Comparison of ENCODE assay signal across 1 cellular context in the genomic region with DNA sequence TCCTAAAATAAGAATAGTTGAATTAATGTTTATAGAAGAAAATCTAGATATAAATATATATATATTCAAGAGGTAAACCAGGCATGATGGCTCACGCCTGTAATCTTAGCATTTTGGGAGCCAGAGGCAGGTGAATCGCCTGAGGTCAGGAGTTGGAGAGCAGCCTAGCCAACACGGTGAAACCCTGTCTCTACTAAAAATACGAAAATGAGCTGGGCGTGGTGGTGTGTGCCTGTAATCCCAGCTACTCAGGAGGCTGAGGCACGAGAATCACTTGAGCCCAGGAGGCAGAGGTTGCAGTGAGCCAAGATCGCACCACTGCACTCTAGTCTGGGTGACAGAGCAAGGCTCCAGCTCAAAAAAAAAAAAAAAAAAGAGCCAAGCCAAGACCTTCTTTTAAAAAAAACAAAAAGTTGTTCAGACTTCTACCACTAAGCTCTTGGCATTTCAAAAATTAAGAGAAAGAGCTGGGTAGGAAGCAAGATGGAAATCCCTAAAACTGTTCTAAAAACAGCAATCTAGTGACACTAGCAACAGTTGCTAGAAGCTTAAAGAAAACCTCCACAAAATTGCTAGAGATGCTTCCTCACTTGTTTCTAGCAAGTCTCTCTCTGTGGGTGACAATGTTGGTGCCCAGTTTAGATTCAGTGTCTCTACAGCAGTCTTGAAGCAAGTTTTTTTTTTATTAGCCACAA.
A peak's percentile ranks its signal among the peaks of the same experiment; 100 is the strongest.
TF ChIP-seq lines count a peak whose summit lies in the region.

No MANE protein-coding gene starts in this region.

TF ChIP-seq in GM12878, 131 proteins besides CTCF, POLR2A, EP300 and RAD21 (continued from another document):
- TF ChIP-seq, protein P1, sequence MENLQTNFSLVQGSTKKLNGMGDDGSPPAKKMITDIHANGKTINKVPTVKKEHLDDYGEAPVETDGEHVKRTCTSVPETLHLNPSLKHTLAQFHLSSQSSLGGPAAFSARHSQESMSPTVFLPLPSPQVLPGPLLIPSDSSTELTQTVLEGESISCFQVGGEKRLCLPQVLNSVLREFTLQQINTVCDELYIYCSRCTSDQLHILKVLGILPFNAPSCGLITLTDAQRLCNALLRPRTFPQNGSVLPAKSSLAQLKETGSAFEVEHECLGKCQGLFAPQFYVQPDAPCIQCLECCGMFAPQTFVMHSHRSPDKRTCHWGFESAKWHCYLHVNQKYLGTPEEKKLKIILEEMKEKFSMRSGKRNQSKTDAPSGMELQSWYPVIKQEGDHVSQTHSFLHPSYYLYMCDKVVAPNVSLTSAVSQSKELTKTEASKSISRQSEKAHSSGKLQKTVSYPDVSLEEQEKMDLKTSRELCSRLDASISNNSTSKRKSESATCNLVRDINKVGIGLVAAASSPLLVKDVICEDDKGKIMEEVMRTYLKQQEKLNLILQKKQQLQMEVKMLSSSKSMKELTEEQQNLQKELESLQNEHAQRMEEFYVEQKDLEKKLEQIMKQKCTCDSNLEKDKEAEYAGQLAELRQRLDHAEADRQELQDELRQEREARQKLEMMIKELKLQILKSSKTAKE (IDR thresholded peaks at IDR 0.05; ENCODE audit: low read depth, poor library complexity, severe bottlenecking), result peak; percentile 11
- TF ChIP-seq MLLT1 (IDR thresholded peaks at IDR 0.05) (peak; percentile 38; the same call in 1 of the 2 replicates), MXI1 (IDR thresholded peaks at IDR 0.05; ENCODE audit: low read depth, low read length) (0 out of 2 replicates have a peak, but pooled peaks have one; percentile 15), ZNF207 (IDR thresholded peaks at IDR 0.05; ENCODE audit: borderline replicate concordance) (no peak), ZNF217 (IDR thresholded peaks at IDR 0.05) (no peak), ELK1 (IDR thresholded peaks at IDR 0.05; ENCODE audit: low read depth, low read length) (no peak), TBL1XR1 (IDR thresholded peaks at IDR 0.05; ENCODE audit: low read depth, low read length) (no peak), MTA2 (IDR thresholded peaks at IDR 0.05; ENCODE audit: low read depth) (no peak), FOXM1 (IDR thresholded peaks at IDR 0.05; ENCODE audit: low read depth, low read length) (no peak), SP1 (IDR thresholded peaks at IDR 0.05; ENCODE audit: low read depth, low read length) (no peak), TCF3 (IDR thresholded peaks at IDR 0.05; ENCODE audit: borderline replicate concordance, insufficient read depth, low read depth, low read length) (no peak), NFXL1 (IDR thresholded peaks at IDR 0.05; ENCODE audit: borderline replicate concordance) (no peak), USF2 (IDR thresholded peaks at IDR 0.05; ENCODE audit: borderline replicate concordance, low read depth, low read length) (no peak), REST (IDR thresholded peaks at IDR 0.05; ENCODE audit: low read depth, low read length) (peak; percentile 48; the same call in 1 of the 2 replicates), ZNF384 (IDR thresholded peaks at IDR 0.05; ENCODE audit: borderline replicate concordance, low read depth, low read length) (peak; percentile 5; the same call in 1 of the 2 replicates)
- TF ChIP-seq, protein P2, sequence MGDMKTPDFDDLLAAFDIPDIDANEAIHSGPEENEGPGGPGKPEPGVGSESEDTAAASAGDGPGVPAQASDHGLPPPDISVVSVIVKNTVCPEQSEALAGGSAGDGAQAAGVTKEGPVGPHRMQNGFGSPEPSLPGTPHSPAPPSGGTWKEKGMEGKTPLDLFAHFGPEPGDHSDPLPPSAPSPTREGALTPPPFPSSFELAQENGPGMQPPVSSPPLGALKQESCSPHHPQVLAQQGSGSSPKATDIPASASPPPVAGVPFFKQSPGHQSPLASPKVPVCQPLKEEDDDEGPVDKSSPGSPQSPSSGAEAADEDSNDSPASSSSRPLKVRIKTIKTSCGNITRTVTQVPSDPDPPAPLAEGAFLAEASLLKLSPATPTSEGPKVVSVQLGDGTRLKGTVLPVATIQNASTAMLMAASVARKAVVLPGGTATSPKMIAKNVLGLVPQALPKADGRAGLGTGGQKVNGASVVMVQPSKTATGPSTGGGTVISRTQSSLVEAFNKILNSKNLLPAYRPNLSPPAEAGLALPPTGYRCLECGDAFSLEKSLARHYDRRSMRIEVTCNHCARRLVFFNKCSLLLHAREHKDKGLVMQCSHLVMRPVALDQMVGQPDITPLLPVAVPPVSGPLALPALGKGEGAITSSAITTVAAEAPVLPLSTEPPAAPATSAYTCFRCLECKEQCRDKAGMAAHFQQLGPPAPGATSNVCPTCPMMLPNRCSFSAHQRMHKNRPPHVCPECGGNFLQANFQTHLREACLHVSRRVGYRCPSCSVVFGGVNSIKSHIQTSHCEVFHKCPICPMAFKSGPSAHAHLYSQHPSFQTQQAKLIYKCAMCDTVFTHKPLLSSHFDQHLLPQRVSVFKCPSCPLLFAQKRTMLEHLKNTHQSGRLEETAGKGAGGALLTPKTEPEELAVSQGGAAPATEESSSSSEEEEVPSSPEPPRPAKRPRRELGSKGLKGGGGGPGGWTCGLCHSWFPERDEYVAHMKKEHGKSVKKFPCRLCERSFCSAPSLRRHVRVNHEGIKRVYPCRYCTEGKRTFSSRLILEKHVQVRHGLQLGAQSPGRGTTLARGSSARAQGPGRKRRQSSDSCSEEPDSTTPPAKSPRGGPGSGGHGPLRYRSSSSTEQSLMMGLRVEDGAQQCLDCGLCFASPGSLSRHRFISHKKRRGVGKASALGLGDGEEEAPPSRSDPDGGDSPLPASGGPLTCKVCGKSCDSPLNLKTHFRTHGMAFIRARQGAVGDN (IDR thresholded peaks at IDR 0.05), result no peak
- TF ChIP-seq, protein P3, sequence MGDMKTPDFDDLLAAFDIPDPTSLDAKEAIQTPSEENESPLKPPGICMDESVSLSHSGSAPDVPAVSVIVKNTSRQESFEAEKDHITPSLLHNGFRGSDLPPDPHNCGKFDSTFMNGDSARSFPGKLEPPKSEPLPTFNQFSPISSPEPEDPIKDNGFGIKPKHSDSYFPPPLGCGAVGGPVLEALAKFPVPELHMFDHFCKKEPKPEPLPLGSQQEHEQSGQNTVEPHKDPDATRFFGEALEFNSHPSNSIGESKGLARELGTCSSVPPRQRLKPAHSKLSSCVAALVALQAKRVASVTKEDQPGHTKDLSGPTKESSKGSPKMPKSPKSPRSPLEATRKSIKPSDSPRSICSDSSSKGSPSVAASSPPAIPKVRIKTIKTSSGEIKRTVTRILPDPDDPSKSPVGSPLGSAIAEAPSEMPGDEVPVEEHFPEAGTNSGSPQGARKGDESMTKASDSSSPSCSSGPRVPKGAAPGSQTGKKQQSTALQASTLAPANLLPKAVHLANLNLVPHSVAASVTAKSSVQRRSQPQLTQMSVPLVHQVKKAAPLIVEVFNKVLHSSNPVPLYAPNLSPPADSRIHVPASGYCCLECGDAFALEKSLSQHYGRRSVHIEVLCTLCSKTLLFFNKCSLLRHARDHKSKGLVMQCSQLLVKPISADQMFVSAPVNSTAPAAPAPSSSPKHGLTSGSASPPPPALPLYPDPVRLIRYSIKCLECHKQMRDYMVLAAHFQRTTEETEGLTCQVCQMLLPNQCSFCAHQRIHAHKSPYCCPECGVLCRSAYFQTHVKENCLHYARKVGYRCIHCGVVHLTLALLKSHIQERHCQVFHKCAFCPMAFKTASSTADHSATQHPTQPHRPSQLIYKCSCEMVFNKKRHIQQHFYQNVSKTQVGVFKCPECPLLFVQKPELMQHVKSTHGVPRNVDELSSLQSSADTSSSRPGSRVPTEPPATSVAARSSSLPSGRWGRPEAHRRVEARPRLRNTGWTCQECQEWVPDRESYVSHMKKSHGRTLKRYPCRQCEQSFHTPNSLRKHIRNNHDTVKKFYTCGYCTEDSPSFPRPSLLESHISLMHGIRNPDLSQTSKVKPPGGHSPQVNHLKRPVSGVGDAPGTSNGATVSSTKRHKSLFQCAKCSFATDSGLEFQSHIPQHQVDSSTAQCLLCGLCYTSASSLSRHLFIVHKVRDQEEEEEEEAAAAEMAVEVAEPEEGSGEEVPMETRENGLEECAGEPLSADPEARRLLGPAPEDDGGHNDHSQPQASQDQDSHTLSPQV (IDR thresholded peaks at IDR 0.05), result no peak
- TF ChIP-seq, protein P4, sequence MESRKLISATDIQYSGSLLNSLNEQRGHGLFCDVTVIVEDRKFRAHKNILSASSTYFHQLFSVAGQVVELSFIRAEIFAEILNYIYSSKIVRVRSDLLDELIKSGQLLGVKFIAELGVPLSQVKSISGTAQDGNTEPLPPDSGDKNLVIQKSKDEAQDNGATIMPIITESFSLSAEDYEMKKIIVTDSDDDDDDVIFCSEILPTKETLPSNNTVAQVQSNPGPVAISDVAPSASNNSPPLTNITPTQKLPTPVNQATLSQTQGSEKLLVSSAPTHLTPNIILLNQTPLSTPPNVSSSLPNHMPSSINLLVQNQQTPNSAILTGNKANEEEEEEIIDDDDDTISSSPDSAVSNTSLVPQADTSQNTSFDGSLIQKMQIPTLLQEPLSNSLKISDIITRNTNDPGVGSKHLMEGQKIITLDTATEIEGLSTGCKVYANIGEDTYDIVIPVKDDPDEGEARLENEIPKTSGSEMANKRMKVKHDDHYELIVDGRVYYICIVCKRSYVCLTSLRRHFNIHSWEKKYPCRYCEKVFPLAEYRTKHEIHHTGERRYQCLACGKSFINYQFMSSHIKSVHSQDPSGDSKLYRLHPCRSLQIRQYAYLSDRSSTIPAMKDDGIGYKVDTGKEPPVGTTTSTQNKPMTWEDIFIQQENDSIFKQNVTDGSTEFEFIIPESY (IDR thresholded peaks at IDR 0.05), result no peak
